ENCODE assay signal across 22 cellular contexts in the genomic region with DNA sequence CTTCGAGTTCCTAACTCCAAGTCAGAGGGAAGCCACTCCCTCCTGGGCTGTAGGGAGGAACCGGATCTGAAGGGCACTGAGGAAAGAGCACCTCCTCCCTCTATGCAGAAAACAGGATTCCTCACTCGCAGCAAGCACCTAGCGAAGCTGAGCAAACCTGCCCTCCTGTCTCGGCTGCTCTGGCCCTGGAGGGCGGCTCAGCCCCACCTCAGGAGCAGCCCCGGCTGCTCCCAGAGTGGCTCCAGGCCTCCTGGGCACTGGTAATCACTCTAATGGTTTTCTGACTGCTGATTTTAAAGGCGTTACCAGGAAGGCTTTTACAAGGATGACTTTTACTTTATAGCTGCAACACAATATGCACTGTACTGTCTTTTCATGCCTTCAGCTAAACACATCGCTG.
DNase-seq lines count a peak whose midpoint lies in the region; ATAC-seq lines count a peak whose summit lies in the region.
"Had no signal": no experiment of that assay in that cellular context is flagged by ENCODE, and none has a peak within 500 bp of the region (broad histone marks: within the 10 kb centered on the region; RNA-seq: fewer than 3 reads in every experiment).

No MANE protein-coding gene starts in this region.

- no peak overlapping the region for H3K4ac ChIP-seq in neuronal stem cell (ENCODE audit: low read length)

- H3K9ac ChIP-seq in HUES48 (ENCODE audit: low read depth, low read length) (no peak overlapping the region), neuronal stem cell (ENCODE audit: low read depth, low read length, poor library complexity) (no peak overlapping the region)

- H3K27me3 ChIP-seq in HUES48 (ENCODE audit: control insufficient read depth, insufficient read depth, low read length), result no peaks in the 10 kb centered on the region
- peaks cover 0 to 2% (median 0%) of the 10 kb centered on the region in 3 experiments for H3K27me3 ChIP-seq in neuronal stem cell (ENCODE audit: control insufficient read depth in 3 of 3, insufficient read depth in 3 of 3, low read depth in 1 of 3, low read length in 3 of 3)
- H3K27me3 ChIP-seq: neutrophil, tibial nerve had no signal

- no peak overlapping the region for H2BK5ac ChIP-seq in neuronal stem cell (ENCODE audit: low read length)

- H3K4me1 ChIP-seq in HUES48 (ENCODE audit: control insufficient read depth, insufficient read depth, low read length) (peaks cover 34% of the 10 kb centered on the region), neuronal stem cell (ENCODE audit: control insufficient read depth in 2 of 2, insufficient read depth in 1 of 2, low read depth in 1 of 2, low read length in 2 of 2) (peaks cover 10 to 12% of the 10 kb centered on the region in 2 donors)
- H3K4me1 ChIP-seq: psoas muscle, tibial nerve had no signal

- DNase-seq in NCI-H2227 (lab: John Stamatoyannopoulos, UW; ENCODE audit: unreplicated experiment), result peak; percentile 36
- peak; percentile 68 for DNase-seq in iPS DF 19.7 (ENCODE audit: low read depth, low spot score)
- no peak for DNase-seq in neuronal stem cell (ENCODE audit: low spot score)
- no peak for DNase-seq in stimulated activated CD4-positive, alpha-beta T cell treated with anti-CD3 and anti-CD28 coated beads, Interleukin-15, amount 100 ng/mL, for 24 hours
- DNase-seq in NCI-H1092 treated with DMSO at 0.1 percent for 48 hours (lab: John Stamatoyannopoulos, UW), result no peak
- no peak for DNase-seq in COLO668 (lab: John Stamatoyannopoulos, UW; ENCODE audit: unreplicated experiment)
- DNase-seq: activated CD4-positive, alpha-beta memory T cell treated with anti-CD3 and anti-CD28 coated beads, Interleukin-2, amount 10 ng/mL, durations not matched to agents 7 days and 5 days; activated T-cell treated with anti-CD3 and anti-CD28 coated beads, Interleukin-2, amount 50 U/mL, for 1 hour; amniotic stem cell; cortex of kidney; NCI-H2171; NCI-H82; psoas muscle; stimulated activated CD4-positive, alpha-beta T cell treated with anti-CD3 and anti-CD28 coated beads, Interleukin-4, amount 100 ng/mL, for 1 hour; stimulated activated naive CD4-positive, alpha-beta T cell; T-helper 9 cell had no signal

- H2BK15ac ChIP-seq in neuronal stem cell (ENCODE audit: low read length), result peak overlapping the region; percentile 38

- H2AK5ac ChIP-seq in neuronal stem cell (ENCODE audit: low read depth, low read length), result no peak overlapping the region

- H3K9me3 ChIP-seq in HUES48 (ENCODE audit: control insufficient read depth, insufficient read depth, low read length) (no peaks in the 10 kb centered on the region), neuronal stem cell (replicated peaks in 1 of 2; ENCODE audit: control insufficient read depth in 2 of 2, insufficient read depth in 1 of 2, low read depth in 1 of 2, low read length in 2 of 2) (peaks cover 3 to 8% of the 10 kb centered on the region in 2 donors)
- H3K9me3 ChIP-seq: neutrophil, psoas muscle, tibial nerve had no signal

- H3K4me2 ChIP-seq in neuronal stem cell (ENCODE audit: insufficient read depth, low read length, poor library complexity, severe bottlenecking), result no peak overlapping the region

- no peak for ATAC-seq in HG03460 (IDR thresholded peaks at IDR 0.05; ENCODE audit: unreplicated experiment)
- ATAC-seq: CD8-positive, alpha-beta T cell; psoas muscle had no signal

- H3K79me1 ChIP-seq in neuronal stem cell (ENCODE audit: low read depth, low read length), result no peaks in the 10 kb centered on the region

- no peak overlapping the region for H4K91ac ChIP-seq in neuronal stem cell (ENCODE audit: low read depth, low read length, poor library complexity)

- peak overlapping the region; percentile 31 for H3K27ac ChIP-seq in HUES48 (ENCODE audit: low read depth, low read length)
- no peak overlapping the region for H3K27ac ChIP-seq in neuronal stem cell (replicated peaks; ENCODE audit: low read length)
- H3K27ac ChIP-seq: neutrophil, psoas muscle, tibial nerve had no signal

- WGBS in neuronal stem cell (ENCODE audit: extremely low coverage in 2 of 2, insufficient read length in 2 of 2, insufficient replicate concordance in 1 of 2), 2 donors, result no CpG with 5 or more reads among the region's 9 CpGs

- 0 out of 2 replicates have a peak overlapping the region, but pooled peaks have one; percentile 1 for H3K4me3 ChIP-seq in HUES48 (ENCODE audit: low read depth, low read length)
- H3K4me3 ChIP-seq in neuronal stem cell (ENCODE audit: low read length in 2 of 2), result no peak overlapping the region
- H3K4me3 ChIP-seq: lung, psoas muscle, tibial nerve had no signal

- H2BK120ac ChIP-seq in neuronal stem cell (ENCODE audit: low read depth, low read length), result no peak overlapping the region

- H3K23ac ChIP-seq in neuronal stem cell (ENCODE audit: low read depth, low read length, poor library complexity), result no peak overlapping the region

- peak overlapping the region; percentile 73 for H2AFZ ChIP-seq in neuronal stem cell (ENCODE audit: low read length)

- peak overlapping the region; percentile 24 for H3K18ac ChIP-seq in neuronal stem cell (ENCODE audit: low read length)

- H3K36me3 ChIP-seq in HUES48 (ENCODE audit: control insufficient read depth, insufficient read depth, low read length) (no peaks in the 10 kb centered on the region), neuronal stem cell (replicated peaks in 1 of 2; ENCODE audit: control insufficient read depth in 2 of 2, insufficient read depth in 2 of 2, low read length in 2 of 2) (no peaks in the 10 kb centered on the region)
- H3K36me3 ChIP-seq: neutrophil, tibial nerve had no signal

- H3K14ac ChIP-seq in neuronal stem cell (ENCODE audit: low read length), result no peak overlapping the region

- H2BK12ac ChIP-seq in neuronal stem cell (ENCODE audit: low read length), result no peak overlapping the region

- no peak overlapping the region for H4K8ac ChIP-seq in neuronal stem cell (ENCODE audit: low read depth, low read length)

Comparison
In these comparisons a context has a peak if more than half of its experiments do, and no peak if none do; other contexts are left out.
1. DNase-seq: peak in NCI-H2227 (single experiment) and iPS DF 19.7 (single experiment); none in neuronal stem cell (single experiment), stimulated activated CD4-positive, alpha-beta T cell treated with anti-CD3 and anti-CD28 coated beads, Interleukin-15, amount 100 ng/mL, for 24 hours (single experiment), NCI-H1092 treated with DMSO at 0.1 percent for 48 hours (single experiment) and COLO668 (single experiment).